ENCODE assay signal across 20 cellular contexts in the genomic region with DNA sequence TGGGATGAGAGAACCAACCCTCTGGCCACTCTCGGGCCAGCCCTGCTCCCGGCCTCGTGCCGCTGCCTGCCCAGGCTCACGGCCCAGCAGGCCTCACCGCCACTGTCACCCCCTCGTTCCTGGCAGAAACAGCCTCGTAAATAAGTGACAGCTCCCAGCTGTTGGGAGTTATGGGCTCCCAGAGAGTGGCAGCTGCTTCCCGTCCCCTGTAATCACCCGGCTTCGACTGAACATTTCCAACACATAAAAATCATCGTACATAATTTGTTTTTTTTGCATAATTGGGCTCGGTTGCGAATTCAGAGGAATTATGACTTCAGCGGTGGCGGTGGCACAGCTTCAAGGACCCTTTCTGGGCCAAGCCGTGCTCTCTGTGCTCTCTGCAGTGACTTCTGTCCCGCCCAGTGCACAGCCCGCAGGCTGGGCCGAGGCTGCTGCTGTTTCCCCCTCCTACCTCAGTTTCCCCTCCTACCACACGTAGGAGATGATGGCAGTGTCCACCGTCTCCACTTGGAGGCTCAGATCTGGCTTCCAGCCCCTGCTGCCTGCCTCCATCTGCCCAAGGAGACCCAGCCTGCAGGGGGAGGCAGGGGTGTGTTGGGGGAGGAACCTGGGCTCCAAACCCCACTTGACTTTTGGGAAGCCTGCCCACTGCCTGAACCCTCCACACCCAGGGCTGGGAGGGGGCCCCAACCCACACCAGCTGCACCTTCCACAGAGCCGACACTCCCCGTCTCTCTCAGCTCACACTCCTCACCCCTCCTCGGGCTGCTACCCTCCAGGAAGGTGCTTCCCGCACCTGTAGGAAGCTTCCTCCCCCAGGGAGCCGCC.
DNase-seq lines count a peak whose midpoint lies in the region; ATAC-seq and TF ChIP-seq lines count a peak whose summit lies in the region.
"Had no signal": no experiment of that assay in that cellular context is flagged by ENCODE, and none has a peak within 500 bp of the region (broad histone marks: within the 10 kb centered on the region; RNA-seq: fewer than 3 reads in every experiment).

No MANE protein-coding gene starts in this region.

- no peaks in the 10 kb centered on the region for H3K4me1 ChIP-seq in H9 (ENCODE audit: insufficient read depth, low read length)
- H3K4me1 ChIP-seq in gastrocnemius medialis = peaks cover 22 to 23% of the 10 kb centered on the region in 2 donors
- H3K4me1 ChIP-seq: stomach had no signal

- no peak overlapping the region for H3K27ac Mint-ChIP-seq in H9
- H3K27ac Mint-ChIP-seq: activated CD4-positive, alpha-beta T cell treated with anti-CD3 and anti-CD28 coated beads for 36 hours; activated naive CD4-positive, alpha-beta T cell treated with anti-CD3 and anti-CD28 coated beads for 36 hours; memory B cell; T-helper 2 cell treated with Interferon-gamma antibody and Interleukin-4, amounts not matched to agents 5 μg/mL and 100 μg/mL, for 36 hours had no signal

- no peak overlapping the region for H2BK15ac ChIP-seq in H9 (ENCODE audit: low read depth, low read length)

- H3K4me3 ChIP-seq in gastrocnemius medialis = no peak overlapping the region
- H3K4me3 ChIP-seq: stomach had no signal

- no peak overlapping the region for H4K8ac ChIP-seq in H9 (replicated peaks; ENCODE audit: insufficient read length, low read depth, low read length)

- no peak overlapping the region for H3K27ac ChIP-seq in H9 (ENCODE audit: insufficient read length, low read depth, low read length)
- H3K27ac ChIP-seq in gastrocnemius medialis = peak overlapping the region; percentile 86 to 94 (median 88)
- H3K27ac ChIP-seq: brain microvascular endothelial cell, C4-2B, stomach had no signal

- no peak overlapping the region for H3T11ph ChIP-seq in H9 (ENCODE audit: low read length)

- no peak overlapping the region for H3K18ac ChIP-seq in H9 (ENCODE audit: insufficient read length, low read depth, low read length)

- no peak overlapping the region for H2BK20ac ChIP-seq in H9 (ENCODE audit: low read depth, low read length, poor library complexity, severe bottlenecking)

- ATAC-seq in left ventricle myocardium superior (peak; percentile 41), gastrocnemius medialis (peak; percentile 95 to 98), HG03469 (IDR thresholded peaks at IDR 0.05; ENCODE audit: unreplicated experiment) (no peak)
- ATAC-seq: activated CD4-positive, alpha-beta T cell treated with anti-CD3 and anti-CD28 coated beads for 36 hours; HCT116 had no signal

- H3K9me3 Mint-ChIP-seq in H9 = no peaks in the 10 kb centered on the region
- H3K9me3 Mint-ChIP-seq: activated naive CD4-positive, alpha-beta T cell treated with anti-CD3 and anti-CD28 coated beads for 36 hours; memory B cell; T-helper 2 cell treated with Interferon-gamma antibody and Interleukin-4, amounts not matched to agents 5 μg/mL and 100 μg/mL, for 36 hours had no signal

- peaks cover 8% of the 10 kb centered on the region for H3K27me3 Mint-ChIP-seq in H9 (ENCODE audit: low read depth)
- H3K27me3 Mint-ChIP-seq: activated CD4-positive, alpha-beta T cell treated with anti-CD3 and anti-CD28 coated beads for 36 hours had no signal

- intact Hi-C loops in left ventricle myocardium superior (cut with micrococcal nuclease) (no loop called here), gastrocnemius medialis (cut with DNase I; ENCODE audit: low total_unique reads) (loop anchor here (2.0 kb wide), 1 partner anchor 29 kb away; no protein-coding TSS in a partner anchor)

- H4K91ac ChIP-seq in H9 (ENCODE audit: insufficient read length, low read depth, low read length) = no peak overlapping the region

- H2AK5ac ChIP-seq in H9 (ENCODE audit: insufficient read length, low read length) = no peak overlapping the region

- no peaks in the 10 kb centered on the region for H3K9me3 ChIP-seq in H9 (ENCODE audit: control insufficient read depth, low read depth, low read length)
- H3K9me3 ChIP-seq in gastrocnemius medialis = no peaks in the 10 kb centered on the region
- H3K9me3 ChIP-seq: stomach had no signal

- TF ChIP-seq POLR2A in gastrocnemius medialis (IDR thresholded peaks at IDR 0.05) = no peak

- H3K23ac ChIP-seq in H9 (ENCODE audit: insufficient read length, low read depth, low read length) = no peak overlapping the region

- no peak overlapping the region for H3K4ac ChIP-seq in H9 (ENCODE audit: low read depth, low read length)

- no peaks in the 10 kb centered on the region for H4K20me1 ChIP-seq in H9 (ENCODE audit: control insufficient read depth, insufficient read depth, insufficient read length)

- H3K79me1 ChIP-seq in H9 (ENCODE audit: insufficient read depth, low read depth, low read length, poor library complexity, severe bottlenecking) = no peaks in the 10 kb centered on the region

- peaks cover 3% of the 10 kb centered on the region for H3K23me2 ChIP-seq in H9 (ENCODE audit: insufficient read length, low read depth, low read length, poor library complexity, severe bottlenecking)

- H3K27me3 ChIP-seq in H9 (ENCODE audit: insufficient read depth, low read length) (no peaks in the 10 kb centered on the region), gastrocnemius medialis (no peaks in the 10 kb centered on the region)
- H3K27me3 ChIP-seq: brain microvascular endothelial cell had no signal

- no peak overlapping the region for H4K5ac ChIP-seq in H9 (ENCODE audit: insufficient read length, low read depth, low read length)

- H3K79me2 ChIP-seq in H9 (ENCODE audit: insufficient read depth, low read length) = no peaks in the 10 kb centered on the region

- H3K56ac ChIP-seq in H9 (ENCODE audit: insufficient read length, low read depth, low read length) = no peak overlapping the region

- DNase-seq in H9 (peak; percentile 30), NCI-H82 treated with DMSO at 0.1 percent for 48 hours (lab: John Stamatoyannopoulos, UW; ENCODE audit: unreplicated experiment) (peak; percentile 32), left ventricle myocardium superior (no peak), gastrocnemius medialis (peak; percentile 85 to 87), NCI-H146 (lab: John Stamatoyannopoulos, UW) (no peak)
- no peak for DNase-seq in stimulated activated CD4-positive, alpha-beta T cell treated with anti-CD3 and anti-CD28 coated beads, Interleukin-2, amount 100 ng/mL, for 48 hours
- no peak for DNase-seq in activated CD4-positive, CD25-positive, alpha-beta regulatory T cell (lab: John Stamatoyannopoulos, UW)
- DNase-seq: activated CD4-positive, alpha-beta T cell treated with anti-CD3 and anti-CD28 coated beads for 36 hours; activated CD8-positive, alpha-beta memory T cell treated with anti-CD3 and anti-CD28 coated beads, Interleukin-2, amount 50 U/mL, for 48 hours; activated naive CD4-positive, alpha-beta T cell treated with anti-CD3 and anti-CD28 coated beads for 36 hours; brain microvascular endothelial cell; DND-41; NCI-H1105 treated with DMSO at 0.1 percent for 48 hours; nucleus accumbens; stomach had no signal

- in situ Hi-C loops in gastrocnemius medialis (cut with MboI; ENCODE audit: low sequenced_read_pairs in 4 of 4) = no loop called here

- H2AFZ ChIP-seq in H9 (ENCODE audit: low read length) = no peak overlapping the region

- TF ChIP-seq CTCF in H9 (conservative IDR thresholded peaks at IDR 0.05) (no peak), gastrocnemius medialis (IDR thresholded peaks at IDR 0.05 in 4 of 5, conservative IDR thresholded peaks at IDR 0.05 in 1 of 5) (no peak)

- H3K36me3 ChIP-seq in gastrocnemius medialis = no peaks in the 10 kb centered on the region
- H3K36me3 ChIP-seq: brain microvascular endothelial cell, stomach had no signal

- H2BK120ac ChIP-seq in H9 (ENCODE audit: low read depth, low read length, poor library complexity, severe bottlenecking) = no peak overlapping the region

- no CpG with 5 or more reads among the region's 27 CpGs for WGBS in H9 (ENCODE audit: extremely low coverage, insufficient read length, low lambda C conversion rate)

- no peak overlapping the region for H3K4me3 Mint-ChIP-seq in H9
- H3K4me3 Mint-ChIP-seq: activated CD4-positive, alpha-beta T cell treated with anti-CD3 and anti-CD28 coated beads for 36 hours; activated naive CD4-positive, alpha-beta T cell treated with anti-CD3 and anti-CD28 coated beads for 36 hours; memory B cell; T-helper 2 cell treated with Interferon-gamma antibody and Interleukin-4, amounts not matched to agents 5 μg/mL and 100 μg/mL, for 36 hours had no signal

- H3K4me2 ChIP-seq in H9 (ENCODE audit: insufficient read depth, insufficient read length, low read length) = no peak overlapping the region

- H2BK12ac ChIP-seq in H9 (ENCODE audit: insufficient read length, low read depth, low read length) = no peak overlapping the region

- H3K36me3 Mint-ChIP-seq in H9 (ENCODE audit: insufficient read depth in 1 of 3, low read depth in 3 of 3) = no peaks in the 10 kb centered on the region
- H3K36me3 Mint-ChIP-seq: memory B cell had no signal

- H3K9ac ChIP-seq in H9 (ENCODE audit: extremely low read depth, insufficient read length, low read length) = no peak overlapping the region

- no peak overlapping the region for H3K14ac ChIP-seq in H9 (ENCODE audit: insufficient read depth, low read length)

- H2BK5ac ChIP-seq in H9 (ENCODE audit: insufficient read length, low read length) = no peak overlapping the region

- peaks cover 0 to 3% of the 10 kb centered on the region in 2 experiments; a peak in 1 of 4 replicates for H3K4me1 Mint-ChIP-seq in H9
- H3K4me1 Mint-ChIP-seq: activated CD4-positive, alpha-beta T cell treated with anti-CD3 and anti-CD28 coated beads for 36 hours; memory B cell had no signal

Comparison
In these comparisons a context has a peak if more than half of its experiments do, and no peak if none do; other contexts are left out.
1. DNase-seq: peak in H9 (single experiment), NCI-H82 treated with DMSO at 0.1 percent for 48 hours (single experiment) and gastrocnemius medialis (2 of 2); none in left ventricle myocardium superior (single experiment), stimulated activated CD4-positive, alpha-beta T cell treated with anti-CD3 and anti-CD28 coated beads, Interleukin-2, amount 100 ng/mL, for 48 hours (0 of 2), activated CD4-positive, CD25-positive, alpha-beta regulatory T cell (0 of 4) and NCI-H146 (single experiment).